ENCODE assay signal across 8 cellular contexts in the genomic region with DNA sequence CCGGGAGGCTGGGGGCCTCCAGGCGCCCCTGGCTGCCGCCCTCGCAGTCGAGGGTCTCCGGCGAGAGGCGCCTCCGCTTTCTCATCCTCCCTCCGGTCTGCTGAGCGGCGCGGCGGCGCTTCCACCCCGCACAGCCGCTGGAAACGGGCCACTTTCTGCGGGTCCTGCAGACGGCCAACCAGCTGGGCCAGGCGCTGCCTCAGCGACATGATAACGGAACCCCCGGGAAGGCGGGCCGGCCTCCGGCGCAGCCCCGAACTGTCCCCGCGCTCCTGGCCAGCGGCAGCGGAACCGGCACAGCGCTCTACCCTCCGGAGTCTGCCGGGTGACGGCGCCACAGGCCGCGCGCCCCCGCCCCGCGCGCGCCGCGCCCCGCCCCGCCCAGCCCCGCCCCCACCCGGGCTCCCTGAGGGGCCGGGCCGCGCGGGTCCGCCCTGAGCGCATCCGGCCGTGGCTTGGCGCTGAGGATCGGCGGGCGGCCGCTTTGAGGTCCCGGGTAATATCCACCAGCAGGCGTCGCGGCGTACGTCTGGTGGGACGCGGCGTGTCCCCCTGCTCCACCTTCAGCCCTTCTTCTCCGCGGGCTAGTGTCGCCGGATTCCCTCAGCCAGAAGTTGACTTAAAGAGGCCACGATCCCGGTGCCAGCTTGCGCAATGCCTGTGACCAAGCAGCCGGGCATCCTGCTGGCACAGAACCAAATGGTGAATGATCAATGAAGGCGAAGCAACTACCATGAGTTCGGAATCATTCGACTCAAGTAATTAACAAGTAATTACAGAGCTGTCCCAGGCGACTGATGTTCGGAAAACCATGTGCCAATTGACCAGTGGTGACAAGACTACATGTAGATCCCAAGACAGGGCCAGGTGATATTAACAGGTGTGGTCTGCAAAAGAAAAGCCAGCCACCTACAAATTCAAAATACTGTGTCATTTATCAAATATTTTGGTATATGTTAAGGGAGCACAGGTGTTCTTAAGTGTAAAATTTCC. TPM values are rescaled to one million over a fixed set of nuclear protein-coding genes. Genes with fewer than 3 reads are reported as not detected.
DNase-seq lines count a peak whose midpoint lies in the region; ATAC-seq, FAIRE-seq and TF ChIP-seq lines count a peak whose summit lies in the region.

A gene with protein sequence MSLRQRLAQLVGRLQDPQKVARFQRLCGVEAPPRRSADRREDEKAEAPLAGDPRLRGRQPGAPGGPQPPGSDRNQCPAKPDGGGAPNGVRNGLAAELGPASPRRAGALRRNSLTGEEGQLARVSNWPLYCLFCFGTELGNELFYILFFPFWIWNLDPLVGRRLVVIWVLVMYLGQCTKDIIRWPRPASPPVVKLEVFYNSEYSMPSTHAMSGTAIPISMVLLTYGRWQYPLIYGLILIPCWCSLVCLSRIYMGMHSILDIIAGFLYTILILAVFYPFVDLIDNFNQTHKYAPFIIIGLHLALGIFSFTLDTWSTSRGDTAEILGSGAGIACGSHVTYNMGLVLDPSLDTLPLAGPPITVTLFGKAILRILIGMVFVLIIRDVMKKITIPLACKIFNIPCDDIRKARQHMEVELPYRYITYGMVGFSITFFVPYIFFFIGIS (minus strand): TSS at position 330 of the 993 bp plus-strand sequence. CDS start 121 bp downstream, at position 209.

- H3K27me3 ChIP-seq in bronchial epithelial cell (ENCODE audit: control insufficient read depth, insufficient read depth, low read length) (no peaks in the 10 kb centered on the region), spleen (replicated peaks in 1 of 7) (no peaks in the 10 kb centered on the region)

- H3K4me3 Mint-ChIP-seq in immature natural killer cell: peak within 1 kb of the TSS; percentile 99 to 100 (median 99)

- ATAC-seq in HG02870 (IDR thresholded peaks at IDR 0.05; ENCODE audit: unreplicated experiment): peak; percentile 76

- H3K27me3 Mint-ChIP-seq in immature natural killer cell (ENCODE audit: low read depth in 3 of 3): peaks cover 6 to 7% (median 6%) of the 10 kb centered on the region in 3 donors

- H3K27ac ChIP-seq in spleen: peak within 1 kb of the TSS; percentile 65 to 94 (median 91)

- DNase-seq in NCI-H2081 (lab: John Stamatoyannopoulos, UW) (peak; percentile 61 to 70), NCI-H2081 treated with DMSO at 0.1 percent for 48 hours (lab: John Stamatoyannopoulos, UW) (no peak), NCI-H1930 (lab: John Stamatoyannopoulos, UW) (peak; percentile 65 to 67), bronchial epithelial cell (ENCODE audit: low read depth) (peak; percentile 80), immature natural killer cell (peak; percentile 85 to 89 (median 88)), spleen (peak; percentile 95)

- H3K36me3 Mint-ChIP-seq in immature natural killer cell: peaks cover 0 to 3% (median 0%) of the 10 kb centered on the region in 3 donors

- TF ChIP-seq POLR2A in spleen (IDR thresholded peaks at IDR 0.05): peak in 1 of 3 donors; percentile 81

- 2 to 3% (median 2%) methylated on average over 26 to 88 of the region's 88 CpGs for WGBS in spleen, 5 donors

- H3K4me3 ChIP-seq in WI38 (ENCODE audit: low read depth, low read length) (peak within 1 kb of the TSS; percentile 80), bronchial epithelial cell (ENCODE audit: low read depth, low read length) (peak within 1 kb of the TSS; percentile 60), spleen (peak within 1 kb of the TSS; percentile 58 to 95 (median 86))

- H3K4me1 ChIP-seq in spleen: peaks cover 22 to 50% (median 37%) of the 10 kb centered on the region in 6 donors

- TF ChIP-seq CTCF in WI38 (IDR thresholded peaks at IDR 0.05; ENCODE audit: low read depth, low read length): peak; percentile 18; the same call in 1 of the 2 replicates
- TF ChIP-seq CTCF in bronchial epithelial cell (IDR thresholded peaks at IDR 0.05; ENCODE audit: insufficient read depth, low read length, severe bottlenecking): peak; percentile 17
- TF ChIP-seq CTCF in spleen (IDR thresholded peaks at IDR 0.05 in 8 of 11, conservative IDR thresholded peaks at IDR 0.05 in 3 of 11): peak; percentile 28 to 72 (median 54)

- H3K9me3 ChIP-seq in spleen: no peaks in the 10 kb centered on the region

- FAIRE-seq in bronchial epithelial cell (lab: Jason Lieb, UNC): no peak

- intact Hi-C loops in spleen (cut with DNase I; ENCODE audit: low total_unique reads): no loop called here

- H3K27ac Mint-ChIP-seq in immature natural killer cell: peak within 1 kb of the TSS; percentile 93 to 98 (median 96)

- H3K36me3 ChIP-seq in bronchial epithelial cell (ENCODE audit: control insufficient read depth, insufficient read depth, low read length): no peaks in the 10 kb centered on the region
- H3K36me3 ChIP-seq in spleen: no peaks in the 10 kb centered on the region

- peaks cover 42% of the 10 kb centered on the region in 2 donors for H3K4me1 Mint-ChIP-seq in immature natural killer cell

- no peaks in the 10 kb centered on the region for H3K9me3 Mint-ChIP-seq in immature natural killer cell

RNA-seq across cellular contexts. Expression of the gene that starts here (rescaled TPM):
- total RNA-seq in bronchial epithelial cell (35.3 and 39.2 TPM in 2 replicates), spleen (10 to 100 TPM; 24.3 to 36.1 (median 28.6) TPM)
- polyA plus RNA-seq in immature natural killer cell (10 to 100 TPM; 16.7 to 35.2 (median 21.2) TPM), spleen (10 to 100 TPM; 18.5 to 19.6 (median 19.1) TPM)
